31 cellular contexts compared by ENCODE assay signal in the genomic region with DNA sequence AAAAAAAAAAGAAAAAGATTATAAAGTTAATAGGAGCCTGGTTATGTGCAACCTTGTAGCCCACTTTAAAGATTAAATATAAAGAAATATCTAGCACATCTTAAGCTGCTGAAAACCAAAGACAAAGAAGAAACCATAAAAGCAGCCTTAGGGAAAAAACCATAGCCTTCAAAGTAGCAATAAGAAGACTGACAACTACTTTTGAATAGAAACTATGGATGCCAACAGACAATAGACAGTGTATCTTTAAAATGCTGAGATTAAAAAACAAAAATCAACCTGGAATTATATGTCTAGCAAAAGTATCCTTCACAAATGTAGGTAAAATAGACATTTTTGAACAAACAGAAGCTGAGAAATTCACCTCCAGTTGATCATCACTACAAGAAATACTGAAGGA. TPM values are rescaled to one million over a fixed set of nuclear protein-coding genes. Genes with fewer than 3 reads are reported as not detected.
"Had no signal": no experiment of that assay in that cellular context is flagged by ENCODE, and none has a peak within 500 bp of the region (broad histone marks: within the 10 kb centered on the region; RNA-seq: fewer than 3 reads in every experiment).

No MANE protein-coding gene starts in this region.

- H3K27ac ChIP-seq: brain microvascular endothelial cell, SJCRH30, SK-N-MC had no signal

- H3K4me1 ChIP-seq: SJCRH30 had no signal

- H3K27me3 ChIP-seq: SJCRH30 had no signal

- ATAC-seq: activated T-cell treated with anti-CD3 and anti-CD28 coated beads, Interleukin-2, amount 50 U/mL, for 4 hours; Panc1 had no signal

- H3K4me3 ChIP-seq: SJCRH30, SK-N-MC had no signal

- H3K36me3 ChIP-seq: brain microvascular endothelial cell, SJCRH30 had no signal

- DNase-seq: activated B cell treated with CpG ODN at 0.5 μM for 24 hours; activated CD4-positive, alpha-beta memory T cell treated with anti-CD3 and anti-CD28 coated beads for 36 hours; activated CD4-positive, alpha-beta T cell treated with anti-CD3 and anti-CD28 coated beads for 4 hours; activated CD4-positive, alpha-beta T cell treated with anti-CD3 and anti-CD28 coated beads, Interleukin-2, amount 50 U/mL, for 1 hour; activated CD4-positive, CD25-positive, alpha-beta regulatory T cell treated with anti-CD3 and anti-CD28 coated beads, Interleukin-2, amount 50 U/mL, for 72 hours; activated CD8-positive, alpha-beta memory T cell treated with anti-CD3 and anti-CD28 coated beads, Interleukin-2, amount 50 U/mL, for 4 hours; activated naive CD4-positive, alpha-beta T cell treated with anti-CD3 and anti-CD28 coated beads, Interleukin-2, amount 50 U/mL, for 16 hours; activated naive CD8-positive, alpha-beta T cell treated with anti-CD3 and anti-CD28 coated beads for 36 hours; activated T-cell treated with anti-CD3 and anti-CD28 coated beads for 4 hours; activated T-cell treated with anti-CD3 and anti-CD28 coated beads, Interleukin-2, amount 50 U/mL, for 4 hours; amniotic stem cell; brain microvascular endothelial cell; central memory CD4-positive, alpha-beta T cell; Karpas-422; NCI-H1105; NCI-H1417 treated with DMSO at 0.1 percent for 48 hours; NCI-H2029; NCI-H345; NCI-H524 treated with DMSO at 0.1 percent for 48 hours; SHP77; SJCRH30; T1000 had no signal

RNA-seq across cellular contexts. Expression of a gene that starts 3.4 kb away (rescaled TPM):
- total RNA-seq: activated B cell treated with CpG ODN at 0.5 μM for 24 hours; activated CD4-positive, alpha-beta memory T cell treated with anti-CD3 and anti-CD28 coated beads for 36 hours; activated naive CD8-positive, alpha-beta T cell treated with anti-CD3 and anti-CD28 coated beads for 36 hours; activated T-helper 1 cell treated with anti-CD3 and anti-CD28 coated beads, Interleukin-12 subunit alpha, Interleukin-12 subunit beta, Interleukin-2, Interleukin-4 antibody, amounts not matched to agents 30 ng/mL and 10 ng/mL and 1 ng/mL, durations not matched to agents 14 hours and 24 hours and 36 hours; aorta; MCF 10A; NCI-H460; SJCRH30; T-helper 1 cell treated with Interleukin-12 subunit alpha and Interleukin-12 subunit beta and Interleukin-4 antibody, amounts not matched to agents 30 ng/mL and 1 ng/mL, for 36 hours; T-helper 2 cell treated with Interferon-gamma antibody and Interleukin-4, amounts not matched to agents 100 ng/mL and 5 ng/mL, for 36 hours had no signal

RNA-seq across cellular contexts. Expression of a gene that starts 24.4 kb away (rescaled TPM):
- total RNA-seq: activated B cell treated with CpG ODN at 0.5 μM for 24 hours; activated CD4-positive, alpha-beta memory T cell treated with anti-CD3 and anti-CD28 coated beads for 36 hours; activated naive CD8-positive, alpha-beta T cell treated with anti-CD3 and anti-CD28 coated beads for 36 hours; activated T-helper 1 cell treated with anti-CD3 and anti-CD28 coated beads, Interleukin-12 subunit alpha, Interleukin-12 subunit beta, Interleukin-2, Interleukin-4 antibody, amounts not matched to agents 30 ng/mL and 10 ng/mL and 1 ng/mL, durations not matched to agents 14 hours and 24 hours and 36 hours; aorta; cerebellum; MCF 10A; T-helper 1 cell treated with Interleukin-12 subunit alpha and Interleukin-12 subunit beta and Interleukin-4 antibody, amounts not matched to agents 30 ng/mL and 1 ng/mL, for 36 hours; T-helper 2 cell treated with Interferon-gamma antibody and Interleukin-4, amounts not matched to agents 100 ng/mL and 5 ng/mL, for 36 hours had no signal
